8 cellular contexts compared by ENCODE assay signal in genomic region chr13:19818223-19818842, GRCh38. TPM values are rescaled to one million over a fixed set of nuclear protein-coding genes. Genes with fewer than 3 reads are reported as not detected.
DNase-seq lines count a peak whose midpoint lies in the region; ATAC-seq, FAIRE-seq and TF ChIP-seq lines count a peak whose summit lies in the region.

No MANE protein-coding gene starts in this region.

- H3K9me3 ChIP-seq in H9 (ENCODE audit: control insufficient read depth, low read depth, low read length): no peaks in the 10 kb centered on the region

- no peak overlapping the region for H2BK120ac ChIP-seq in H9 (ENCODE audit: low read depth, low read length, poor library complexity, severe bottlenecking)

- no peak overlapping the region for H3K4ac ChIP-seq in H9 (ENCODE audit: low read depth, low read length)

- H3K79me1 ChIP-seq in H9 (ENCODE audit: insufficient read depth, low read depth, low read length, poor library complexity, severe bottlenecking): no peaks in the 10 kb centered on the region

- H3K4me3 Mint-ChIP-seq in H9 (no peak overlapping the region), neural crest cell (no peak overlapping the region)

- DNase-seq in H9 (peak; percentile 94), epithelial cell of esophagus (ENCODE audit: low read depth) (peak; percentile 77), neural crest cell (ENCODE audit: low read depth, low spot score) (peak; percentile 59), cerebellum (ENCODE audit: low spot score) (no peak), GM12892 (ENCODE audit: insufficient read length) (no peak)
- DNase-seq in activated CD4-positive, alpha-beta T cell treated with anti-CD3 and anti-CD28 coated beads, Interleukin-2, amount 50 U/mL, for 1 hour: peak; percentile 19

- no peak overlapping the region for H2BK12ac ChIP-seq in H9 (ENCODE audit: insufficient read length, low read depth, low read length)

- no peaks in the 10 kb centered on the region for H3K79me2 ChIP-seq in H9 (ENCODE audit: insufficient read depth, low read length)

- H3K23ac ChIP-seq in H9 (ENCODE audit: insufficient read length, low read depth, low read length): no peak overlapping the region

- no peaks in the 10 kb centered on the region for H3K27me3 ChIP-seq in H9 (ENCODE audit: insufficient read depth, low read length)

- H3K4me3 ChIP-seq in epithelial cell of esophagus (ENCODE audit: low read length): no peak overlapping the region

- H3K27ac ChIP-seq in H9 (ENCODE audit: insufficient read length, low read depth, low read length): no peak overlapping the region

- TF ChIP-seq POLR2A in GM12892 (IDR thresholded peaks at IDR 0.05; ENCODE audit: low read depth, low read length): no peak

- WGBS in H9 (ENCODE audit: extremely low coverage, insufficient read length, low lambda C conversion rate): 100% methylated on average over 1 of the region's 27 CpGs

- no peak overlapping the region for H2AFZ ChIP-seq in H9 (ENCODE audit: low read length)

- no peak overlapping the region for H3K56ac ChIP-seq in H9 (ENCODE audit: insufficient read length, low read depth, low read length)

- no peaks in the 10 kb centered on the region for H3K27me3 Mint-ChIP-seq in H9 (ENCODE audit: low read depth)
- H3K27me3 Mint-ChIP-seq in neural crest cell (ENCODE audit: low read depth): no peaks in the 10 kb centered on the region

- H3K9ac ChIP-seq in H9 (ENCODE audit: extremely low read depth, insufficient read length, low read length): no peak overlapping the region

- H2BK20ac ChIP-seq in H9 (ENCODE audit: low read depth, low read length, poor library complexity, severe bottlenecking): no peak overlapping the region

- no peaks in the 10 kb centered on the region for H4K20me1 ChIP-seq in H9 (ENCODE audit: control insufficient read depth, insufficient read depth, insufficient read length)

- peak overlapping the region; percentile 53 for H4K8ac ChIP-seq in H9 (replicated peaks; ENCODE audit: insufficient read length, low read depth, low read length)

- no peak overlapping the region for H3K18ac ChIP-seq in H9 (ENCODE audit: insufficient read length, low read depth, low read length)

- peak overlapping the region in 1 of 3 experiments; percentile 49; a peak in 1 of 7 replicates for H3K27ac Mint-ChIP-seq in H9
- no peak overlapping the region for H3K27ac Mint-ChIP-seq in neural crest cell (ENCODE audit: unreplicated experiment)

- H3T11ph ChIP-seq in H9 (ENCODE audit: low read length): no peak overlapping the region

- no peaks in the 10 kb centered on the region for H3K23me2 ChIP-seq in H9 (ENCODE audit: insufficient read length, low read depth, low read length, poor library complexity, severe bottlenecking)

- ATAC-seq in GM21619 (IDR thresholded peaks at IDR 0.05; ENCODE audit: unreplicated experiment) (no peak), GM19023 (IDR thresholded peaks at IDR 0.05; ENCODE audit: unreplicated experiment) (no peak)

- no peak overlapping the region for H2BK5ac ChIP-seq in H9 (ENCODE audit: insufficient read length, low read length)

- peaks cover 15 to 31% (median 26%) of the 10 kb centered on the region in 3 experiments for H3K36me3 Mint-ChIP-seq in H9 (ENCODE audit: insufficient read depth in 1 of 3, low read depth in 3 of 3)
- peaks cover 18% of the 10 kb centered on the region for H3K36me3 Mint-ChIP-seq in neural crest cell (ENCODE audit: low read depth)

- FAIRE-seq in GM12892 (lab: Jason Lieb, UNC): no peak

- peak; percentile 99 for TF ChIP-seq CTCF in H9 (conservative IDR thresholded peaks at IDR 0.05)
- TF ChIP-seq CTCF in epithelial cell of esophagus (IDR thresholded peaks at IDR 0.05; ENCODE audit: insufficient read depth, low read depth, low read length, missing control alignments): peak; percentile 66
- TF ChIP-seq CTCF in neural crest cell (conservative IDR thresholded peaks at IDR 0.05): peak; percentile 74

- 0 out of 2 replicates have a peak, but pooled peaks cover 4% of the 10 kb centered on the region for H3K4me1 ChIP-seq in H9 (ENCODE audit: insufficient read depth, low read length)

- H4K91ac ChIP-seq in H9 (ENCODE audit: insufficient read length, low read depth, low read length): no peak overlapping the region

- H4K5ac ChIP-seq in H9 (ENCODE audit: insufficient read length, low read depth, low read length): no peak overlapping the region

- no peak overlapping the region for H2AK5ac ChIP-seq in H9 (ENCODE audit: insufficient read length, low read length)

- H3K9me3 Mint-ChIP-seq in H9: peaks cover 0 to 4% of the 10 kb centered on the region in 2 experiments; a peak in 4 of 5 replicates
- H3K9me3 Mint-ChIP-seq in neural crest cell: no peaks in the 10 kb centered on the region

- no peak overlapping the region for H3K4me2 ChIP-seq in H9 (ENCODE audit: insufficient read depth, insufficient read length, low read length)

- H3K4me1 Mint-ChIP-seq in H9: peaks cover 4 to 7% of the 10 kb centered on the region in 2 experiments
- no peaks in the 10 kb centered on the region for H3K4me1 Mint-ChIP-seq in neural crest cell

- no peak overlapping the region for H3K14ac ChIP-seq in H9 (ENCODE audit: insufficient read depth, low read length)

- no peak overlapping the region for H2BK15ac ChIP-seq in H9 (ENCODE audit: low read depth, low read length)

RNA-seq across cellular contexts. Expression of gene PSPC1, which starts 35.6 kb away (rescaled TPM):
- total RNA-seq in H9 (2021) (134 and 137 TPM in 2 replicates), neural crest cell (81.1 and 85.3 TPM in 2 replicates), cerebellum (124 TPM)
- polyA plus RNA-seq in GM12892 (2012; ENCODE audit: missing spikeins): 45.9 TPM

RNA-seq across cellular contexts. Expression of gene ZMYM5, which starts 45.1 kb away (rescaled TPM):
- total RNA-seq in H9 (2021): 11.8 and 12.6 TPM in 2 replicates
- 13.8 and 15.3 TPM in 2 replicates for total RNA-seq in neural crest cell
- 32.8 TPM for total RNA-seq in cerebellum
- polyA plus RNA-seq in GM12892 (2012; ENCODE audit: missing spikeins): 13.7 TPM

Comparison
In these comparisons a context has a peak if more than half of its experiments do, and no peak if none do; other contexts are left out.
1. DNase-seq: peak in H9 (single experiment), activated CD4-positive, alpha-beta T cell treated with anti-CD3 and anti-CD28 coated beads, Interleukin-2, amount 50 U/mL, for 1 hour (single experiment), epithelial cell of esophagus (single experiment) and neural crest cell (single experiment); none in cerebellum (single experiment) and GM12892 (single experiment).
2. Peak in every context shown above with its lines, with median percentiles within 50 percentile points of each other: CTCF ChIP-seq.